ENCODE assay signal across 8 cellular contexts in genomic region chr1:227728059-227728891, GRCh38. TPM values are rescaled to one million over a fixed set of nuclear protein-coding genes. Genes with fewer than 3 reads are reported as not detected.
DNase-seq lines count a peak whose midpoint lies in the region; TF ChIP-seq lines count a peak whose summit lies in the region.

No MANE protein-coding gene starts in this region.

- TF ChIP-seq CTCF in HFF-Myc (IDR thresholded peaks at IDR 0.05; ENCODE audit: low read depth, low read length, missing control alignments) (no peak), colonic mucosa (IDR thresholded peaks at IDR 0.05) (no peak), liver (IDR thresholded peaks at IDR 0.05; ENCODE audit: low read depth, low read length, missing input control) (no peak)

- H3K4me3 ChIP-seq in HFF-Myc (replicated peaks; ENCODE audit: low read depth, low read length): peak overlapping the region; percentile 46
- H3K4me3 ChIP-seq in colonic mucosa: peak overlapping the region; percentile 50
- H3K4me3 ChIP-seq in liver (ENCODE audit: low read depth in 1 of 3, low read length in 3 of 3): peak overlapping the region; percentile 64 to 83 (median 70)

- H3K36me3 ChIP-seq in colonic mucosa (peaks cover 13% of the 10 kb centered on the region), liver (ENCODE audit: control insufficient read depth in 4 of 4, insufficient read depth in 3 of 4, low read depth in 1 of 4, low read length in 3 of 4) (peaks cover 0 to 15% (median 2%) of the 10 kb centered on the region in 4 donors)

- intact Hi-C loops in colonic mucosa (cut with DNase I): no loop called here

- H3K9me3 ChIP-seq in colonic mucosa: no peaks in the 10 kb centered on the region
- H3K9me3 ChIP-seq in liver (ENCODE audit: control insufficient read depth in 4 of 4, low read length in 3 of 4): no peaks in the 10 kb centered on the region

- peak overlapping the region; percentile 33 for H3K27ac ChIP-seq in colonic mucosa
- peak overlapping the region; percentile 80 to 87 for H3K27ac ChIP-seq in liver (ENCODE audit: low read depth in 1 of 2, low read length in 2 of 2)

- WGBS in liver: 1% methylated on average over 51 of the region's 51 CpGs

- no peak for TF ChIP-seq RAD21 in liver (IDR thresholded peaks at IDR 0.05)

- DNase-seq in DMS53 treated with DMSO at 0.1 percent for 48 hours (lab: John Stamatoyannopoulos, UW; ENCODE audit: unreplicated experiment) (peak; percentile 88), HFF-Myc (ENCODE audit: extremely low read depth, low read depth) (peak; percentile 24), NCI-H2227 (lab: John Stamatoyannopoulos, UW; ENCODE audit: unreplicated experiment) (peak; percentile 76), colonic mucosa (peak; percentile 88), MV-4-11 (lab: John Stamatoyannopoulos, UW) (no peak)
- peak; percentile 56 to 64 for DNase-seq in activated CD4-positive, alpha-beta T cell treated with anti-CD3 and anti-CD28 coated beads for 24 hours (ENCODE audit: low read depth in 2 of 2)
- peak; percentile 27 to 51 (median 41) for DNase-seq in stimulated activated CD4-positive, alpha-beta T cell treated with anti-CD3 and anti-CD28 coated beads, TNF-alpha, amount 100 ng/mL, for 1 hour (ENCODE audit: low read depth in 3 of 3, low spot score in 1 of 3)

- H3K27me3 ChIP-seq in colonic mucosa (no peaks in the 10 kb centered on the region), liver (ENCODE audit: control insufficient read depth in 4 of 4, insufficient read depth in 4 of 4, low read length in 3 of 4) (no peaks in the 10 kb centered on the region)

- H3K9ac ChIP-seq in colonic mucosa (ENCODE audit: low read depth in 2 of 2, low read length in 2 of 2) (peak overlapping the region; percentile 57 to 71), liver (ENCODE audit: low read depth in 1 of 2, low read length in 2 of 2) (peak overlapping the region; percentile 72 to 73)

- H3K4me1 ChIP-seq in colonic mucosa (peaks cover 8% of the 10 kb centered on the region), liver (ENCODE audit: control insufficient read depth in 4 of 4, insufficient read depth in 4 of 4, low read length in 3 of 4) (peaks cover 18 to 52% (median 43%) of the 10 kb centered on the region in 4 donors)

TF ChIP-seq in liver, 16 proteins besides CTCF, POLR2A, EP300 and RAD21:
- TF ChIP-seq FOXA1 (IDR thresholded peaks at IDR 0.05): no peak
- no peak for TF ChIP-seq SP1 (IDR thresholded peaks at IDR 0.05)
- no peak for TF ChIP-seq YY1 (IDR thresholded peaks at IDR 0.05)
- no peak for TF ChIP-seq JUND (IDR thresholded peaks at IDR 0.05)
- TF ChIP-seq, protein P1, sequence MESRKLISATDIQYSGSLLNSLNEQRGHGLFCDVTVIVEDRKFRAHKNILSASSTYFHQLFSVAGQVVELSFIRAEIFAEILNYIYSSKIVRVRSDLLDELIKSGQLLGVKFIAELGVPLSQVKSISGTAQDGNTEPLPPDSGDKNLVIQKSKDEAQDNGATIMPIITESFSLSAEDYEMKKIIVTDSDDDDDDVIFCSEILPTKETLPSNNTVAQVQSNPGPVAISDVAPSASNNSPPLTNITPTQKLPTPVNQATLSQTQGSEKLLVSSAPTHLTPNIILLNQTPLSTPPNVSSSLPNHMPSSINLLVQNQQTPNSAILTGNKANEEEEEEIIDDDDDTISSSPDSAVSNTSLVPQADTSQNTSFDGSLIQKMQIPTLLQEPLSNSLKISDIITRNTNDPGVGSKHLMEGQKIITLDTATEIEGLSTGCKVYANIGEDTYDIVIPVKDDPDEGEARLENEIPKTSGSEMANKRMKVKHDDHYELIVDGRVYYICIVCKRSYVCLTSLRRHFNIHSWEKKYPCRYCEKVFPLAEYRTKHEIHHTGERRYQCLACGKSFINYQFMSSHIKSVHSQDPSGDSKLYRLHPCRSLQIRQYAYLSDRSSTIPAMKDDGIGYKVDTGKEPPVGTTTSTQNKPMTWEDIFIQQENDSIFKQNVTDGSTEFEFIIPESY (IDR thresholded peaks at IDR 0.05): no peak
- no peak for TF ChIP-seq TAF1 (conservative IDR thresholded peaks at IDR 0.05)
- no peak for TF ChIP-seq NR2F2 (IDR thresholded peaks at IDR 0.05)
- TF ChIP-seq FOXA2 (IDR thresholded peaks at IDR 0.05): no peak
- TF ChIP-seq, protein P2, sequence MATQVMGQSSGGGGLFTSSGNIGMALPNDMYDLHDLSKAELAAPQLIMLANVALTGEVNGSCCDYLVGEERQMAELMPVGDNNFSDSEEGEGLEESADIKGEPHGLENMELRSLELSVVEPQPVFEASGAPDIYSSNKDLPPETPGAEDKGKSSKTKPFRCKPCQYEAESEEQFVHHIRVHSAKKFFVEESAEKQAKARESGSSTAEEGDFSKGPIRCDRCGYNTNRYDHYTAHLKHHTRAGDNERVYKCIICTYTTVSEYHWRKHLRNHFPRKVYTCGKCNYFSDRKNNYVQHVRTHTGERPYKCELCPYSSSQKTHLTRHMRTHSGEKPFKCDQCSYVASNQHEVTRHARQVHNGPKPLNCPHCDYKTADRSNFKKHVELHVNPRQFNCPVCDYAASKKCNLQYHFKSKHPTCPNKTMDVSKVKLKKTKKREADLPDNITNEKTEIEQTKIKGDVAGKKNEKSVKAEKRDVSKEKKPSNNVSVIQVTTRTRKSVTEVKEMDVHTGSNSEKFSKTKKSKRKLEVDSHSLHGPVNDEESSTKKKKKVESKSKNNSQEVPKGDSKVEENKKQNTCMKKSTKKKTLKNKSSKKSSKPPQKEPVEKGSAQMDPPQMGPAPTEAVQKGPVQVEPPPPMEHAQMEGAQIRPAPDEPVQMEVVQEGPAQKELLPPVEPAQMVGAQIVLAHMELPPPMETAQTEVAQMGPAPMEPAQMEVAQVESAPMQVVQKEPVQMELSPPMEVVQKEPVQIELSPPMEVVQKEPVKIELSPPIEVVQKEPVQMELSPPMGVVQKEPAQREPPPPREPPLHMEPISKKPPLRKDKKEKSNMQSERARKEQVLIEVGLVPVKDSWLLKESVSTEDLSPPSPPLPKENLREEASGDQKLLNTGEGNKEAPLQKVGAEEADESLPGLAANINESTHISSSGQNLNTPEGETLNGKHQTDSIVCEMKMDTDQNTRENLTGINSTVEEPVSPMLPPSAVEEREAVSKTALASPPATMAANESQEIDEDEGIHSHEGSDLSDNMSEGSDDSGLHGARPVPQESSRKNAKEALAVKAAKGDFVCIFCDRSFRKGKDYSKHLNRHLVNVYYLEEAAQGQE (IDR thresholded peaks at IDR 0.05): no peak
- peak in 1 of 2 donors; percentile 14 for TF ChIP-seq HNF4A (conservative IDR thresholded peaks at IDR 0.05)
- no peak for TF ChIP-seq ATF3 (IDR thresholded peaks at IDR 0.05)
- TF ChIP-seq HNF4G (IDR thresholded peaks at IDR 0.05): no peak
- TF ChIP-seq RXRA (IDR thresholded peaks at IDR 0.05): peak; percentile 22 to 24
- TF ChIP-seq EGR1 (IDR thresholded peaks at IDR 0.05; ENCODE audit: low read depth in 2 of 2): no peak
- TF ChIP-seq GABPA (IDR thresholded peaks at IDR 0.05 in 1 of 2, conservative IDR thresholded peaks at IDR 0.05 in 1 of 2): no peak
- TF ChIP-seq MAX (IDR thresholded peaks at IDR 0.05): no peak

RNA-seq across cellular contexts. Expression of gene JMJD4, which starts 6.8 kb away (rescaled TPM):
- 10 to 100 TPM in 1 of 2 donors, 1 to 10 TPM in 1; 9.0 to 16.0 TPM for total RNA-seq in colonic mucosa
- total RNA-seq in liver: 10 to 100 TPM; 12.6 to 22.1 TPM
- polyA plus RNA-seq in liver: 10 to 100 TPM; 12.4 to 15.5 TPM

RNA-seq across cellular contexts. Expression of gene SNAP47, which starts 7.0 kb away (rescaled TPM):
- total RNA-seq in colonic mucosa: 10 to 100 TPM; 19.0 to 28.0 TPM
- 10 to 100 TPM; 16.8 to 23.3 TPM for total RNA-seq in liver
- 10 to 100 TPM; 15.3 to 15.7 TPM for polyA plus RNA-seq in liver
